In genomic region chr11:1487091-1487850, GRCh38 we compare ENCODE assay signal across 17 cellular contexts. TPM values are rescaled to one million over a fixed set of nuclear protein-coding genes. Genes with fewer than 3 reads are reported as not detected.
A peak's percentile ranks its signal among the peaks of the same experiment; 100 is the strongest.
DNase-seq lines count a peak whose midpoint lies in the region; ATAC-seq and TF ChIP-seq lines count a peak whose summit lies in the region.
"Had no signal": no experiment of that assay in that cellular context is flagged by ENCODE, and none has a peak within 500 bp of the region (broad histone marks: within the 10 kb centered on the region; RNA-seq: fewer than 3 reads in every experiment).

No MANE protein-coding gene starts in this region.

- no peak for ATAC-seq in activated naive CD4-positive, alpha-beta T cell treated with anti-CD3 and anti-CD28 coated beads, Interleukin-2, amount 50 U/mL, for 72 hours
- ATAC-seq in naive thymus-derived CD8-positive, alpha-beta T cell: no peak
- ATAC-seq: HCT116 had no signal

- peaks cover 22% of the 10 kb centered on the region for H3K4me1 Mint-ChIP-seq in activated naive CD4-positive, alpha-beta T cell treated with anti-CD3 and anti-CD28 coated beads for 36 hours (ENCODE audit: low read depth)
- H3K4me1 Mint-ChIP-seq in naive thymus-derived CD8-positive, alpha-beta T cell: peaks cover 21 to 50% (median 45%) of the 10 kb centered on the region in 4 donors
- H3K4me1 Mint-ChIP-seq in endothelial cell (ENCODE audit: unreplicated experiment): peaks cover 9% of the 10 kb centered on the region

- CTCF ChIA-PET in activated naive CD4-positive, alpha-beta T cell treated with anti-CD3 and anti-CD28 coated beads for 36 hours (lab: Charles Lee): no interaction called here

- no peak overlapping the region for H3K4me3 Mint-ChIP-seq in activated naive CD4-positive, alpha-beta T cell treated with anti-CD3 and anti-CD28 coated beads for 36 hours
- peak overlapping the region in 4 of 10 donors; percentile 11 to 60 (median 28) for H3K4me3 Mint-ChIP-seq in naive thymus-derived CD8-positive, alpha-beta T cell
- H3K4me3 Mint-ChIP-seq in endothelial cell (ENCODE audit: unreplicated experiment): no peak overlapping the region
- H3K4me3 Mint-ChIP-seq: mesothelial cell of epicardium had no signal

- H3K36me3 Mint-ChIP-seq in activated naive CD4-positive, alpha-beta T cell treated with anti-CD3 and anti-CD28 coated beads, Interleukin-2, amount 50 U/mL, for 72 hours: no peaks in the 10 kb centered on the region
- no peaks in the 10 kb centered on the region for H3K36me3 Mint-ChIP-seq in activated naive CD4-positive, alpha-beta T cell treated with anti-CD3 and anti-CD28 coated beads for 36 hours (ENCODE audit: low read depth)
- peaks cover 0 to 5% (median 0%) of the 10 kb centered on the region in 3 donors for H3K36me3 Mint-ChIP-seq in naive thymus-derived CD8-positive, alpha-beta T cell
- H3K36me3 Mint-ChIP-seq in endothelial cell (ENCODE audit: low read depth, unreplicated experiment): peaks cover 3% of the 10 kb centered on the region
- H3K36me3 Mint-ChIP-seq: mesothelial cell of epicardium had no signal

- TF ChIP-seq CTCF in esophagus muscularis mucosa (IDR thresholded peaks at IDR 0.05) (no peak), uterus (IDR thresholded peaks at IDR 0.05) (no peak), GM13977 (IDR thresholded peaks at IDR 0.05; ENCODE audit: extremely low read depth, insufficient read depth, missing control alignments) (no peak), endothelial cell (IDR thresholded peaks at IDR 0.05; ENCODE audit: unreplicated experiment) (no peak)

- H3K4me1 ChIP-seq in esophagus muscularis mucosa (peaks cover 74 to 92% (median 82%) of the 10 kb centered on the region in 4 donors), uterus (peaks cover 0 to 25% of the 10 kb centered on the region in 2 donors)
- H3K4me1 ChIP-seq: A549 had no signal

- H3K27ac Mint-ChIP-seq in activated naive CD4-positive, alpha-beta T cell treated with anti-CD3 and anti-CD28 coated beads, Interleukin-2, amount 50 U/mL, for 72 hours: peak overlapping the region; percentile 36 to 67
- no peak overlapping the region for H3K27ac Mint-ChIP-seq in activated naive CD4-positive, alpha-beta T cell treated with anti-CD3 and anti-CD28 coated beads for 36 hours
- H3K27ac Mint-ChIP-seq in naive thymus-derived CD8-positive, alpha-beta T cell: peak overlapping the region in 7 of 10 donors; percentile 4 to 73 (median 52)
- no peak overlapping the region for H3K27ac Mint-ChIP-seq in endothelial cell (ENCODE audit: unreplicated experiment)
- H3K27ac Mint-ChIP-seq: mesothelial cell of epicardium, progenitor cell of endocrine pancreas had no signal

- in situ Hi-C loops in GM13977 (cut with MboI; ENCODE audit: low pct_unique_long_range_greater_than_20kb, low sequenced_read_pairs, unreplicated experiment): no loop called here

- no peak for TF ChIP-seq POLR2A in esophagus muscularis mucosa (IDR thresholded peaks at IDR 0.05; ENCODE audit: low read depth)
- TF ChIP-seq POLR2A in uterus (IDR thresholded peaks at IDR 0.05): no peak

- no peaks in the 10 kb centered on the region for H3K9me3 Mint-ChIP-seq in activated naive CD4-positive, alpha-beta T cell treated with anti-CD3 and anti-CD28 coated beads, Interleukin-2, amount 50 U/mL, for 72 hours
- no peaks in the 10 kb centered on the region for H3K9me3 Mint-ChIP-seq in activated naive CD4-positive, alpha-beta T cell treated with anti-CD3 and anti-CD28 coated beads for 36 hours
- H3K9me3 Mint-ChIP-seq in naive thymus-derived CD8-positive, alpha-beta T cell: no peaks in the 10 kb centered on the region
- H3K9me3 Mint-ChIP-seq in endothelial cell (ENCODE audit: unreplicated experiment): no peaks in the 10 kb centered on the region
- H3K9me3 Mint-ChIP-seq: mesothelial cell of epicardium had no signal

- no peaks in the 10 kb centered on the region for H3K36me3 ChIP-seq in esophagus muscularis mucosa
- no peaks in the 10 kb centered on the region for H3K36me3 ChIP-seq in uterus
- no peaks in the 10 kb centered on the region for H3K36me3 ChIP-seq in H7 (replicated peaks; ENCODE audit: control insufficient read depth, insufficient read depth, low read length)
- H3K36me3 ChIP-seq: Peyer's patch had no signal

- H3K9me3 ChIP-seq in esophagus muscularis mucosa (no peaks in the 10 kb centered on the region), uterus (no peaks in the 10 kb centered on the region)
- H3K9me3 ChIP-seq: A549, Peyer's patch had no signal

- TF ChIP-seq EP300 in esophagus muscularis mucosa (IDR thresholded peaks at IDR 0.05): no peak

- H3K27me3 Mint-ChIP-seq in activated naive CD4-positive, alpha-beta T cell treated with anti-CD3 and anti-CD28 coated beads for 36 hours (ENCODE audit: low read depth): no peaks in the 10 kb centered on the region
- H3K27me3 Mint-ChIP-seq in naive thymus-derived CD8-positive, alpha-beta T cell: no peaks in the 10 kb centered on the region
- peaks cover 8% of the 10 kb centered on the region for H3K27me3 Mint-ChIP-seq in endothelial cell (ENCODE audit: unreplicated experiment)
- H3K27me3 Mint-ChIP-seq: progenitor cell of endocrine pancreas had no signal

- POLR2A ChIA-PET in naive thymus-derived CD8-positive, alpha-beta T cell (lab: Charles Lee): no interaction called here

- WGBS in esophagus muscularis mucosa: 70% methylated on average over 2 of the region's 21 CpGs

- no peak for DNase-seq in activated naive CD4-positive, alpha-beta T cell treated with anti-CD3 and anti-CD28 coated beads, Interleukin-2, amount 50 U/mL, for 72 hours (ENCODE audit: low spot score in 2 of 2)
- no peak for DNase-seq in activated naive CD4-positive, alpha-beta T cell treated with anti-CD3 and anti-CD28 coated beads for 36 hours
- DNase-seq in esophagus muscularis mucosa (ENCODE audit: extremely low spot score) (no peak), uterus (no peak), GM13977 (ENCODE audit: low spot score) (no peak), H7 (no peak), endothelial cell (ENCODE audit: low spot score) (no peak)
- peak in 1 of 10 donors; percentile 42 for DNase-seq in naive thymus-derived CD8-positive, alpha-beta T cell
- DNase-seq: dermis blood vessel endothelial cell, KBM-7, NCI-H1436, T-helper 1 cell had no signal

- peak overlapping the region; percentile 22 to 61 (median 36) for H3K4me3 ChIP-seq in esophagus muscularis mucosa
- no peak overlapping the region for H3K4me3 ChIP-seq in uterus
- no peak overlapping the region for H3K4me3 ChIP-seq in H7 (ENCODE audit: insufficient read depth, low read depth, low read length)
- H3K4me3 ChIP-seq: A549 had no signal

- intact Hi-C loops in activated naive CD4-positive, alpha-beta T cell treated with anti-CD3 and anti-CD28 coated beads for 36 hours (cut with micrococcal nuclease): no loop called here
- intact Hi-C loops in esophagus muscularis mucosa (cut with DNase I) (no loop called here), uterus (cut with DNase I; ENCODE audit: low total_unique reads) (no loop called here)

- H3K27me3 ChIP-seq in esophagus muscularis mucosa: no peaks in the 10 kb centered on the region
- H3K27me3 ChIP-seq in uterus: no peaks in the 10 kb centered on the region
- H3K27me3 ChIP-seq in H7 (ENCODE audit: control insufficient read depth, insufficient read depth, low read length): no peaks in the 10 kb centered on the region
- H3K27me3 ChIP-seq: Peyer's patch had no signal

- H3K27ac ChIP-seq in esophagus muscularis mucosa (replicated peaks in 1 of 4) (peak overlapping the region; percentile 89 to 96 (median 92)), uterus (peak overlapping the region; percentile 51 to 84)
- H3K27ac ChIP-seq: A549 had no signal

RNA-seq across cellular contexts. Expression of gene MOB2, which starts 0.7 kb away (rescaled TPM):
- 10 to 100 TPM; 17.7 to 23.2 TPM for total RNA-seq in activated naive CD4-positive, alpha-beta T cell treated with anti-CD3 and anti-CD28 coated beads, Interleukin-2, amount 50 U/mL, for 72 hours
- total RNA-seq in activated naive CD4-positive, alpha-beta T cell treated with anti-CD3 and anti-CD28 coated beads for 36 hours: 10 to 100 TPM; 12.4 to 14.1 TPM
- total RNA-seq in esophagus muscularis mucosa: 100 to 1,000 TPM in 2 of 4 donors, 10 to 100 TPM in 2; 66.6 to 115 (median 89.5) TPM
- 10 to 100 TPM; 75.6 to 84.3 TPM for total RNA-seq in naive thymus-derived CD8-positive, alpha-beta T cell
- polyA plus RNA-seq in naive thymus-derived CD8-positive, alpha-beta T cell: 10 to 100 TPM; 29.1 to 47.9 (median 37.7) TPM
- 10 to 100 TPM; 17.1 to 72.6 (median 23.6) TPM for total RNA-seq in uterus
- 17.3 and 20.2 TPM in 2 replicates for total RNA-seq in H7 (2014; rRNA removed; shearing (Covaris generic))
- 37.5 TPM for total RNA-seq in endothelial cell (ENCODE audit: unreplicated experiment)

Comparison
In these comparisons a context has a peak if more than half of its experiments do, and no peak if none do; other contexts are left out.
1. H3K27ac Mint-ChIP-seq: peak in activated naive CD4-positive, alpha-beta T cell treated with anti-CD3 and anti-CD28 coated beads, Interleukin-2, amount 50 U/mL, for 72 hours (2 of 2) and naive thymus-derived CD8-positive, alpha-beta T cell (7 of 10); none in activated naive CD4-positive, alpha-beta T cell treated with anti-CD3 and anti-CD28 coated beads for 36 hours (single experiment) and endothelial cell (single experiment).
2. H3K4me3 ChIP-seq: peak in esophagus muscularis mucosa (4 of 4); none in uterus (0 of 2) and H7 (single experiment).